In the genomic region with DNA sequence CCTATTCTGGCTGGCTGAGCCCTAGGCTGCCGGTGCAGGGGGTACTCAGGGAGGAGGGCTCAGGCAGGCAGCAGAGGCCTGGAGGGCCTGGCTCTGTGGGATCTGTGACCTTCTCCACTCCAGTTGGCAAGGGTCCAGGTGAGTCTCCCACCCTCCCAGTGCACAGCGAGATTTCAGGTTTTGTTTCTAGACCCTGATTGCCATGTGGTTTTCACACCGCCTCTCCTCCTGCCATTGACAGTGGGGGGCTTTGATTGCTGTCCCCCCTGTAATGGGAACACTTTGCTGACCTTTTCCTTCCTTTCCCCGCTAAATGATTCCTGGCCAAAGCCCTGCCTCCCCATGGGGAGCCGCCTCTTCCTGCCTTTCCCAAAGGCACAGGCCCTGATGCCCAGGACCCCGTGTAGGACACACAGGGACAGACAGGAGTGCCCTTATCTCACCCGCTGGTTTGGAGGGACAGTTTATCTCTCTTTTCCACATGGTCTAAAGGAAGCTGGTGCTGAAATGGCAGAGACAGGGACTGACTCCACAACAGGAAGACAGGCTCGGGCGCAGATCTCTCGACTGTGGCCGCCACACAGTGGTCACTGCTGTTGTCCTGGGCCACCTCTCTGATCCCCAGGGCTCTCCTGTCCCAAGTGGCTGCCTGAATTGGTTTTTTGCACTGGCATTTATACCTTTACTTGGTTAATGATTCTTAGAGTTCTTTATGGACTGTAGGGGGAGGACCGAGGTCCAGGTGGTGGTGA, we compare ENCODE assay signal across 7 cellular contexts. TPM values are rescaled to one million over a fixed set of nuclear protein-coding genes. Genes with fewer than 3 reads are reported as not detected.
DNase-seq lines count a peak whose midpoint lies in the region; ATAC-seq and TF ChIP-seq lines count a peak whose summit lies in the region.

No MANE protein-coding gene starts in this region.

- H3K9ac ChIP-seq in OCI-LY1 (ENCODE audit: low read length): no peak overlapping the region

- TF ChIP-seq CTCF in OCI-LY1 (IDR thresholded peaks at IDR 0.05; ENCODE audit: low read length) (no peak), ascending aorta (IDR thresholded peaks at IDR 0.05) (no peak), stomach (IDR thresholded peaks at IDR 0.05) (no peak)

- no peaks in the 10 kb centered on the region for H3F3A ChIP-seq in OCI-LY1 (ENCODE audit: insufficient read depth, low read length)

- peaks cover 36% of the 10 kb centered on the region for H3K4me1 ChIP-seq in OCI-LY1 (ENCODE audit: insufficient read depth, low read length, severe bottlenecking)
- peaks cover 14 to 75% of the 10 kb centered on the region in 2 donors for H3K4me1 ChIP-seq in ascending aorta
- H3K4me1 ChIP-seq in stomach: peaks cover 67 to 90% (median 81%) of the 10 kb centered on the region in 4 donors

- intact Hi-C loops in ascending aorta (cut with DNase I) (no loop called here), stomach (cut with DNase I; ENCODE audit: low total_unique reads) (no loop called here)

- DNase-seq in ascending aorta (ENCODE audit: low spot score in 2 of 2): no peak
- peak; percentile 26 for DNase-seq in left kidney (ENCODE audit: low read depth, low spot score)
- DNase-seq in stomach: no peak
- DNase-seq in Kasumi-1 (lab: John Stamatoyannopoulos, UW): no peak
- DNase-seq in NCI-H2227 (lab: John Stamatoyannopoulos, UW; ENCODE audit: unreplicated experiment): no peak

- H4K20me1 ChIP-seq in OCI-LY1 (ENCODE audit: insufficient read depth, low read length): no peaks in the 10 kb centered on the region

- H3K36me3 ChIP-seq in OCI-LY1 (ENCODE audit: insufficient read depth, low read length): peaks cover 66% of the 10 kb centered on the region
- H3K36me3 ChIP-seq in ascending aorta: no peaks in the 10 kb centered on the region
- no peaks in the 10 kb centered on the region for H3K36me3 ChIP-seq in stomach

- H3K79me2 ChIP-seq in OCI-LY1 (ENCODE audit: insufficient read depth, low read length): peaks cover 95% of the 10 kb centered on the region

- H3K9me2 ChIP-seq in OCI-LY1 (ENCODE audit: low read depth, low read length): no peaks in the 10 kb centered on the region

- no peak overlapping the region for H3K4me3 ChIP-seq in OCI-LY1 (ENCODE audit: low read depth, low read length, poor library complexity, severe bottlenecking)
- no peak overlapping the region for H3K4me3 ChIP-seq in ascending aorta
- no peak overlapping the region for H3K4me3 ChIP-seq in stomach

- TF ChIP-seq POLR2A in stomach (IDR thresholded peaks at IDR 0.05): no peak

- H3K27me3 ChIP-seq in OCI-LY1 (ENCODE audit: insufficient read depth, low read length): no peaks in the 10 kb centered on the region
- H3K27me3 ChIP-seq in ascending aorta: no peaks in the 10 kb centered on the region
- H3K27me3 ChIP-seq in stomach: no peaks in the 10 kb centered on the region

- H3K27ac ChIP-seq in OCI-LY1 (ENCODE audit: low read depth, low read length, poor library complexity, severe bottlenecking) (peak overlapping the region; percentile 5), ascending aorta (peak overlapping the region; percentile 85 to 88), stomach (peak overlapping the region; percentile 2 to 86 (median 74))

- H3K9me3 ChIP-seq in OCI-LY1 (ENCODE audit: low read length) (peaks cover 13% of the 10 kb centered on the region), ascending aorta (peaks cover under 1 to 8% of the 10 kb centered on the region in 2 donors), stomach (peaks cover 0 to 11% (median 5%) of the 10 kb centered on the region in 4 donors)

- no peak overlapping the region for H2AFZ ChIP-seq in OCI-LY1 (ENCODE audit: low read length)

- H3K4me2 ChIP-seq in OCI-LY1 (ENCODE audit: low read length): no peak overlapping the region

- 43 to 59% (median 53%) methylated on average over 12 of the region's 12 CpGs for WGBS in stomach, 5 donors

- ATAC-seq in HG02623 (IDR thresholded peaks at IDR 0.05; ENCODE audit: unreplicated experiment): no peak

- no peak for TF ChIP-seq EP300 in stomach (IDR thresholded peaks at IDR 0.05)

RNA-seq across cellular contexts. Expression of a gene that starts 43.4 kb away (rescaled TPM):
- total RNA-seq in ascending aorta (216 TPM), stomach (10 to 100 TPM; 12.8 to 80.1 (median 41.5) TPM)
- polyA plus RNA-seq in stomach: 10 to 100 TPM; 10.4 to 14.7 (median 14.1) TPM

Comparison
In these comparisons a context has a peak if more than half of its experiments do, and no peak if none do; other contexts are left out.
1. H3K27ac ChIP-seq: peak in every context shown above with its lines; median percentile 86 in ascending aorta; 74 in stomach; 5 in OCI-LY1.